In the genomic region with DNA sequence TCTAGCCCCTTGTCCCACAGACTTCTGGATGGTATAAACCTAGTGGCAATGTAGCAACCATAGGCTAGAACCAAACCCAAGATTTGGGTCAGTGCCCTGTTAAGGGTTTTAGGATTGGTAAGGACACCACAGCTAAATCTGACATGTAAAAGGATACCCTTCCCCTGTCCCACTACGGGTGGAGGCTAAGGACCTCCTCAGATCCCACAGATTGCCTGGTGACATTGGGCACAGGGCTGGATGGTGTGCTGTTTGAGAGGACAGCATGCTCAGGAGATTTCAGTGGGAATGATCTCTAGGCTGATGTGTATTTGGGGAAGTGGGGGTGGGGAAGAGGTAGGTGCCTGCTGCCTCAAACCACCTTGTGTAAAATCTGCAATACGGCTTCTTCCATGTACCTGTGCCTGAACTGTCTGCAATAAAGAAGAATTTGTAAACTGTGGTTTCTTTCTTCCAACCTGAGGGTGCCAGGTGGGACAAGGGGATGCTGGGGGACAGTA, we compare ENCODE assay signal across 8 cellular contexts. TPM values are rescaled to one million over a fixed set of nuclear protein-coding genes. Genes with fewer than 3 reads are reported as not detected.
DNase-seq lines count a peak whose midpoint lies in the region; ATAC-seq lines count a peak whose summit lies in the region.

No MANE protein-coding gene starts in this region.

- H3K27ac Mint-ChIP-seq in activated CD4-positive, alpha-beta T cell treated with anti-CD3 and anti-CD28 coated beads, Interleukin-2, amount 10 ng/mL, durations not matched to agents 24 days and 14 days = peak overlapping the region; percentile 88
- H3K27ac Mint-ChIP-seq in activated CD8-positive, alpha-beta T cell treated with anti-CD3 and anti-CD28 coated beads, Interleukin-2, amount 10 ng/mL, durations not matched to agents 7 days and 5 days = peak overlapping the region; percentile 92

- H3K4me1 ChIP-seq in stomach smooth muscle (ENCODE audit: control insufficient read depth, insufficient read depth, low read length) = peaks cover 29% of the 10 kb centered on the region

- peaks cover 39% of the 10 kb centered on the region for H3K36me3 Mint-ChIP-seq in activated CD4-positive, alpha-beta T cell treated with anti-CD3 and anti-CD28 coated beads, Interleukin-2, amount 10 ng/mL, durations not matched to agents 24 days and 14 days (ENCODE audit: low read depth)
- H3K36me3 Mint-ChIP-seq in activated CD8-positive, alpha-beta T cell treated with anti-CD3 and anti-CD28 coated beads, Interleukin-2, amount 10 ng/mL, durations not matched to agents 7 days and 5 days (ENCODE audit: low read depth) = peaks cover 30% of the 10 kb centered on the region

- intact Hi-C loops in activated CD4-positive, alpha-beta T cell treated with anti-CD3 and anti-CD28 coated beads, Interleukin-2, amount 10 ng/mL, durations not matched to agents 24 days and 14 days (cut with micrococcal nuclease) = loop anchor here (2.0 to 5.0 kb wide), 3 partner anchors 21 to 65 kb away; partner anchors contain the start of genes PSKH1 and PSMB10

- no peak for ATAC-seq in activated CD8-positive, alpha-beta T cell treated with anti-CD3 and anti-CD28 coated beads, Interleukin-2, amount 10 ng/mL, durations not matched to agents 7 days and 5 days

- H3K9me3 ChIP-seq in stomach smooth muscle (ENCODE audit: control insufficient read depth in 2 of 2, low read length in 2 of 2) = no peaks in the 10 kb centered on the region

- POLR2A ChIA-PET in activated CD8-positive, alpha-beta T cell treated with anti-CD3 and anti-CD28 coated beads, Interleukin-2, amount 10 ng/mL, durations not matched to agents 7 days and 5 days (lab: Charles Lee) = no interaction called here

- H3K27ac ChIP-seq in layer of hippocampus (ENCODE audit: low read depth, low read length) (peak overlapping the region; percentile 74), stomach smooth muscle (ENCODE audit: low read length) (peak overlapping the region; percentile 70)

- H3K36me3 ChIP-seq in stomach smooth muscle (ENCODE audit: control insufficient read depth in 2 of 2, insufficient read depth in 2 of 2, low read length in 2 of 2) = peaks cover 17 to 37% of the 10 kb centered on the region in 2 donors

- CTCF ChIA-PET in activated CD8-positive, alpha-beta T cell treated with anti-CD3 and anti-CD28 coated beads, Interleukin-2, amount 10 ng/mL, durations not matched to agents 7 days and 5 days (lab: Charles Lee) = interaction anchor here (0.9 kb wide), 2 partner anchors 11 to 56 kb away, joined by 3 to 5 read pairs; no protein-coding TSS in a partner anchor

- H3K4me3 ChIP-seq in stomach smooth muscle (ENCODE audit: low read length in 2 of 2) = peak overlapping the region; percentile 83 to 93

- H3K4me1 Mint-ChIP-seq in activated CD4-positive, alpha-beta T cell treated with anti-CD3 and anti-CD28 coated beads, Interleukin-2, amount 10 ng/mL, durations not matched to agents 24 days and 14 days = peaks cover 27% of the 10 kb centered on the region
- peaks cover 31% of the 10 kb centered on the region for H3K4me1 Mint-ChIP-seq in activated CD8-positive, alpha-beta T cell treated with anti-CD3 and anti-CD28 coated beads, Interleukin-2, amount 10 ng/mL, durations not matched to agents 7 days and 5 days (ENCODE audit: low read depth)

- no peaks in the 10 kb centered on the region for H3K9me3 Mint-ChIP-seq in activated CD4-positive, alpha-beta T cell treated with anti-CD3 and anti-CD28 coated beads, Interleukin-2, amount 10 ng/mL, durations not matched to agents 24 days and 14 days
- no peaks in the 10 kb centered on the region for H3K9me3 Mint-ChIP-seq in activated CD8-positive, alpha-beta T cell treated with anti-CD3 and anti-CD28 coated beads, Interleukin-2, amount 10 ng/mL, durations not matched to agents 7 days and 5 days (ENCODE audit: insufficient read depth)

- no peaks in the 10 kb centered on the region for H3K27me3 Mint-ChIP-seq in activated CD4-positive, alpha-beta T cell treated with anti-CD3 and anti-CD28 coated beads, Interleukin-2, amount 10 ng/mL, durations not matched to agents 24 days and 14 days
- no peaks in the 10 kb centered on the region for H3K27me3 Mint-ChIP-seq in activated CD8-positive, alpha-beta T cell treated with anti-CD3 and anti-CD28 coated beads, Interleukin-2, amount 10 ng/mL, durations not matched to agents 7 days and 5 days (ENCODE audit: low read depth)

- H3K4me3 Mint-ChIP-seq in activated CD4-positive, alpha-beta T cell treated with anti-CD3 and anti-CD28 coated beads, Interleukin-2, amount 10 ng/mL, durations not matched to agents 24 days and 14 days = peak overlapping the region; percentile 86
- peak overlapping the region; percentile 89 for H3K4me3 Mint-ChIP-seq in activated CD8-positive, alpha-beta T cell treated with anti-CD3 and anti-CD28 coated beads, Interleukin-2, amount 10 ng/mL, durations not matched to agents 7 days and 5 days

- no peak for DNase-seq in activated CD4-positive, alpha-beta T cell treated with anti-CD3 and anti-CD28 coated beads, Interleukin-2, amount 10 ng/mL, durations not matched to agents 24 days and 14 days
- DNase-seq in activated CD4-positive, alpha-beta T cell treated with anti-CD3 and anti-CD28 coated beads, Interleukin-2, amount 50 U/mL, for 4 hours = no peak
- no peak for DNase-seq in activated CD8-positive, alpha-beta T cell treated with anti-CD3 and anti-CD28 coated beads, Interleukin-2, amount 10 ng/mL, durations not matched to agents 7 days and 5 days
- no peak for DNase-seq in SIG-M5 (lab: John Stamatoyannopoulos, UW)
- no peak for DNase-seq in Kasumi-1 (lab: John Stamatoyannopoulos, UW)
- no peak for DNase-seq in HCEC 1CT

- no peaks in the 10 kb centered on the region for H3K27me3 ChIP-seq in layer of hippocampus (ENCODE audit: control insufficient read depth, insufficient read depth, low read length)
- no peaks in the 10 kb centered on the region for H3K27me3 ChIP-seq in stomach smooth muscle (ENCODE audit: control insufficient read depth in 1 of 2, insufficient read depth in 2 of 2, low read length in 2 of 2)

- H3K9ac ChIP-seq in stomach smooth muscle (ENCODE audit: low read length in 2 of 2) = peak overlapping the region; percentile 90 to 92

RNA-seq across cellular contexts. Expression of gene EDC4, which starts 0.7 kb away (rescaled TPM):
- 112 and 122 TPM in 2 replicates for total RNA-seq in activated CD4-positive, alpha-beta T cell treated with anti-CD3 and anti-CD28 coated beads, Interleukin-2, amount 10 ng/mL, durations not matched to agents 24 days and 14 days
- 100 to 1,000 TPM; 111 to 113 TPM for total RNA-seq in activated CD8-positive, alpha-beta T cell treated with anti-CD3 and anti-CD28 coated beads, Interleukin-2, amount 10 ng/mL, durations not matched to agents 7 days and 5 days

RNA-seq across cellular contexts. Expression of gene NRN1L, which starts 12.5 kb away (rescaled TPM):
- 0.63 TPM in 1 of 2 replicates, not detected in the other for total RNA-seq in activated CD4-positive, alpha-beta T cell treated with anti-CD3 and anti-CD28 coated beads, Interleukin-2, amount 10 ng/mL, durations not matched to agents 24 days and 14 days
- 1 to 10 TPM; 1.2 to 1.4 TPM for total RNA-seq in activated CD8-positive, alpha-beta T cell treated with anti-CD3 and anti-CD28 coated beads, Interleukin-2, amount 10 ng/mL, durations not matched to agents 7 days and 5 days

RNA-seq across cellular contexts. Expression of gene PSKH1, which starts 20.9 kb away (rescaled TPM):
- 14.4 and 16.3 TPM in 2 replicates for total RNA-seq in activated CD4-positive, alpha-beta T cell treated with anti-CD3 and anti-CD28 coated beads, Interleukin-2, amount 10 ng/mL, durations not matched to agents 24 days and 14 days
- total RNA-seq in activated CD8-positive, alpha-beta T cell treated with anti-CD3 and anti-CD28 coated beads, Interleukin-2, amount 10 ng/mL, durations not matched to agents 7 days and 5 days = 10 to 100 TPM; 20.0 to 22.8 TPM

RNA-seq across cellular contexts. Expression of gene CENPT, which starts 24.7 kb away (rescaled TPM):
- 37.0 and 44.5 TPM in 2 replicates for total RNA-seq in activated CD4-positive, alpha-beta T cell treated with anti-CD3 and anti-CD28 coated beads, Interleukin-2, amount 10 ng/mL, durations not matched to agents 24 days and 14 days
- 10 to 100 TPM; 58.9 to 63.6 TPM for total RNA-seq in activated CD8-positive, alpha-beta T cell treated with anti-CD3 and anti-CD28 coated beads, Interleukin-2, amount 10 ng/mL, durations not matched to agents 7 days and 5 days

RNA-seq across cellular contexts. Expression of gene NUTF2, which starts 25.4 kb away (rescaled TPM):
- 184 and 188 TPM in 2 replicates for total RNA-seq in activated CD4-positive, alpha-beta T cell treated with anti-CD3 and anti-CD28 coated beads, Interleukin-2, amount 10 ng/mL, durations not matched to agents 24 days and 14 days
- 100 to 1,000 TPM; 125 to 134 TPM for total RNA-seq in activated CD8-positive, alpha-beta T cell treated with anti-CD3 and anti-CD28 coated beads, Interleukin-2, amount 10 ng/mL, durations not matched to agents 7 days and 5 days
